24 cellular contexts compared by ENCODE assay signal in the genomic region with DNA sequence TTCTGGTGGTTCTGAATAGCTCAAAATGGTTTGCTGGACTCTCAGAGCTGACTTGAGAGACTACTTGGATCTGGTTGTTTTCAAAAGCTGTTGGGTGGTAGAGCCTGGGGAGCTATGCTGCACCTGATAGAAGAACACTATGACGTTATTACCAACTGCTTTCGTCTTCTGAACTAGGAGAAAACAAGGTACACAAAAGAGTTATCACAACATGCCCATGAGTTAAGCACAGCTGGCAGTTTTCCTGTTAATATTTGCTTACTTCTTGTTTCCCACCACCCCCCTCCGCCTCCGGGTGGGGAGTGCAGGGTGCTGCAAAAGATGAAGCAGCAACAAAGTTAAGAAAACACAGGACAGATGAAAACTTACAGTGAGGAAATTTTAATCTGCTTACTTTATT.
DNase-seq lines count a peak whose midpoint lies in the region; ATAC-seq, FAIRE-seq and TF ChIP-seq lines count a peak whose summit lies in the region.
"Had no signal": no experiment of that assay in that cellular context is flagged by ENCODE, and none has a peak within 500 bp of the region (broad histone marks: within the 10 kb centered on the region; RNA-seq: fewer than 3 reads in every experiment).

No MANE protein-coding gene starts in this region.

- H3K27ac Mint-ChIP-seq in immature natural killer cell = no peak overlapping the region
- H3K27ac Mint-ChIP-seq: CD8-positive, alpha-beta T cell; GM23338 had no signal

- H3K36me3 Mint-ChIP-seq in immature natural killer cell = peaks cover 0 to 11% (median 10%) of the 10 kb centered on the region in 3 donors

- H3K4me1 Mint-ChIP-seq in immature natural killer cell = peaks cover 9 to 15% of the 10 kb centered on the region in 2 donors

- DNase-seq in NCI-H345 (lab: John Stamatoyannopoulos, UW) = peak; percentile 27
- no peak for DNase-seq in NCI-H345 treated with DMSO at 0.1 percent for 48 hours (lab: John Stamatoyannopoulos, UW; ENCODE audit: unreplicated experiment)
- DNase-seq in NCI-H146 treated with DMSO at 0.1 percent for 48 hours (lab: John Stamatoyannopoulos, UW; ENCODE audit: unreplicated experiment) = peak; percentile 42
- peak; percentile 23 for DNase-seq in astrocyte of the spinal cord (ENCODE audit: low read depth, low spot score)
- peak in 4 of 6 donors; percentile 19 to 41 (median 32) for DNase-seq in pancreas
- DNase-seq in hepatic stellate cell (ENCODE audit: low spot score) = no peak
- DNase-seq in immature natural killer cell = no peak
- DNase-seq: 8988T; CD8-positive, alpha-beta T cell; DND-41; IMR-90; NCI-H1105 treated with DMSO at 0.1 percent for 48 hours; NCI-H1694 treated with DMSO at 0.1 percent for 48 hours; NCI-H2227 treated with DMSO at 0.1 percent for 48 hours; NCI-H526; SIG-M5; SK-N-SH had no signal

- TF ChIP-seq CTCF in astrocyte of the spinal cord (IDR thresholded peaks at IDR 0.05; ENCODE audit: low read depth, low read length) (no peak), pancreas (IDR thresholded peaks at IDR 0.05) (no peak)

- peaks cover 0 to 2% (median 0%) of the 10 kb centered on the region in 3 donors for H3K27me3 Mint-ChIP-seq in immature natural killer cell (ENCODE audit: low read depth in 3 of 3)

- intact Hi-C loops in pancreas (cut with DNase I) = no loop called here

- H3K4me3 ChIP-seq in astrocyte of the spinal cord (ENCODE audit: low read depth, low read length) (no peak overlapping the region), pancreas (no peak overlapping the region)
- H3K4me3 ChIP-seq: BLaER1 treated with 17β-estradiol and CSF1 and Interleukin-3, amounts not matched to agents 10 nM and 100 nM; GM12878; GM23338; HAP-1 had no signal

- no peaks in the 10 kb centered on the region for H3K27me3 ChIP-seq in pancreas
- H3K27me3 ChIP-seq: BLaER1 treated with 17β-estradiol and CSF1 and Interleukin-3, amounts not matched to agents 10 nM and 100 nM had no signal

- no peak overlapping the region for H3K4me3 Mint-ChIP-seq in immature natural killer cell
- H3K4me3 Mint-ChIP-seq: CD8-positive, alpha-beta T cell; GM23338 had no signal

- H3K36me3 ChIP-seq in pancreas = no peaks in the 10 kb centered on the region
- H3K36me3 ChIP-seq: HAP-1 had no signal

- no peak for FAIRE-seq in pancreas (lab: Jason Lieb, UNC)
- FAIRE-seq: GM12878 had no signal

- H3K4me1 ChIP-seq in pancreas = peaks cover 8 to 27% (median 8%) of the 10 kb centered on the region in 3 donors
- H3K4me1 ChIP-seq: HAP-1 had no signal

- peak overlapping the region in 3 of 4 donors; percentile 36 to 73 (median 60) for H3K27ac ChIP-seq in pancreas
- H3K27ac ChIP-seq: BLaER1 treated with 17β-estradiol and CSF1 and Interleukin-3, amounts not matched to agents 10 nM and 100 nM; KMS-11 had no signal

- in situ Hi-C loops in astrocyte of the spinal cord (cut with HindIII; ENCODE audit: low sequenced_read_pairs) = no loop called here

- peak; percentile 75 to 86 (median 80) for ATAC-seq in pancreas
- no peak for ATAC-seq in GM21367 (IDR thresholded peaks at IDR 0.05; ENCODE audit: unreplicated experiment)
- ATAC-seq: CD8-positive, alpha-beta T cell; GM12878; GM23338; Panc1 had no signal

- 11 to 12% methylated on average over 4 of the region's 4 CpGs for WGBS in pancreas, 2 donors

- no peaks in the 10 kb centered on the region for H3K9me3 Mint-ChIP-seq in immature natural killer cell
- H3K9me3 Mint-ChIP-seq: CD8-positive, alpha-beta T cell; GM23338 had no signal

- no peaks in the 10 kb centered on the region for H3K9me3 ChIP-seq in pancreas
- H3K9me3 ChIP-seq: BLaER1 treated with 17β-estradiol and CSF1 and Interleukin-3, amounts not matched to agents 10 nM and 100 nM; HAP-1; SK-N-SH had no signal

Comparison
In these comparisons a context has a peak if more than half of its experiments do, and no peak if none do; other contexts are left out.
1. DNase-seq: peak in NCI-H345 (single experiment), NCI-H146 treated with DMSO at 0.1 percent for 48 hours (single experiment), astrocyte of the spinal cord (single experiment) and pancreas (4 of 6); none in NCI-H345 treated with DMSO at 0.1 percent for 48 hours (single experiment), hepatic stellate cell (single experiment) and immature natural killer cell (0 of 3).